ENCODE assay signal across 8 cellular contexts in the genomic region with DNA sequence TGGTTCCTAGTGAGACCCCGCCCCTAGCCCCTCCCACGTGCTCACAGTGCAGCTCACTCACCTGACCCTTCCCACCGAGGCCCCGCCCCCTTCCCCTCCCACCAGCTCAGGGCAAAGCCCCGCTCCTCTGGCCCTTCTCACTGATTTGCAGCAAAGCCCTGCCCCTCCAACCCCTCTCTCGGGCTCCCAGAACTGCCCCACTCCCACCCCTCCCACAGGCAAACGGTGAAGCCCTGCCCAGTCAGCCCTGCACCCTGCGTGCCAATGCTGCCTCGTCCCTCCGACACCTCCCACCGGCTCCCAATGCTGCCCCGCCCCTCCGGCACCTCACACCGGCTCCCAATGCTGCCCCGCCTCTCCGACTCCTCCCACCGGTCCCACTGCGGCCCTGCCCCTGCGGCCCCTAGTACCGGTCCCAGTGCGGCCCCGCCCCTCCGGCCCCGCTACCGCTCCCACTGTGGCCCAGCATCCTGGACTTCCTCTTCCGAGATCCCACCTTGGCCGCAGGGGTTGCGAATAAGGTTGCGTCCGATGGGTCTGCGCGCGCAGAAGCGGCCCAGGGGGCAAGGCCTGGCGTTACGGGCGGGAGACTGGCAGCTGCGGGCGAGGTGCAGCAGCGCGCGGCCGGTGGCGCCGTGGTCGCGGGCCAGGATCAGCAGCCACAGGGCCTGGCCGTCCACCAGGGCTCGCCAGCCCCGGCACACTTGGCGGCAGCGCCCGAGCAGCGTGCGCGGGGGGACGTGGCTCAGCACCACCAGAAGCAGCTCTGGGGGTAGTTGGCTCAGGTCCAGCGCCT. TPM values are rescaled to one million over a fixed set of nuclear protein-coding genes. Genes with fewer than 3 reads are reported as not detected.
DNase-seq lines count a peak whose midpoint lies in the region; ATAC-seq and TF ChIP-seq lines count a peak whose summit lies in the region.

No MANE protein-coding gene starts in this region.

- H3K36me3 Mint-ChIP-seq in T-cell = no peaks in the 10 kb centered on the region

- peaks cover 5 to 14% (median 9%) of the 10 kb centered on the region in 3 donors for H3K4me1 Mint-ChIP-seq in T-cell

- H3K9ac ChIP-seq in adipocyte (ENCODE audit: low read length) = peak overlapping the region; percentile 82

- intact Hi-C loops in left cardiac atrium (cut with DNase I) = no loop called here

- peaks cover 30% of the 10 kb centered on the region for H3K4me1 ChIP-seq in adipocyte (ENCODE audit: control insufficient read depth, insufficient read depth, low read length)
- peaks cover 0 to 31% (median 10%) of the 10 kb centered on the region in 4 donors for H3K4me1 ChIP-seq in tibial nerve

- CTCF ChIA-PET in T-cell (lab: Charles Lee) = interaction anchor here in 1 of 2 donors (0.5 kb wide), 1 partner anchor 35 kb away, joined by 4 read pairs; no protein-coding TSS in a partner anchor

- peak overlapping the region; percentile 64 to 73 (median 66) for H3K4me3 Mint-ChIP-seq in T-cell

- no peak for TF ChIP-seq CTCF in 22Rv1 (IDR thresholded peaks at IDR 0.05)
- no peak for TF ChIP-seq CTCF in tibial nerve (IDR thresholded peaks at IDR 0.05)

- H3K9me3 Mint-ChIP-seq in T-cell = no peaks in the 10 kb centered on the region

- WGBS in tibial nerve, 2 donors = 1% methylated on average over 48 to 52 of the region's 58 CpGs

- POLR2A ChIA-PET in T-cell (lab: Charles Lee) = interaction anchor here in 1 of 2 donors (0.7 kb wide), 1 partner anchor 449 kb away, joined by 3 read pairs; the partner anchor contains the start of gene TIMM50

- TF ChIP-seq EP300 in tibial nerve (IDR thresholded peaks at IDR 0.05) = no peak

- peaks cover 4% of the 10 kb centered on the region for H3K9me3 ChIP-seq in adipocyte (ENCODE audit: control insufficient read depth, low read length)
- no peaks in the 10 kb centered on the region for H3K9me3 ChIP-seq in tibial nerve

- peaks cover 4% of the 10 kb centered on the region in 2 donors for H3K27me3 Mint-ChIP-seq in T-cell

- no peak overlapping the region for H3K27ac Mint-ChIP-seq in T-cell

- ATAC-seq in GM19035 (IDR thresholded peaks at IDR 0.05; ENCODE audit: unreplicated experiment) = peak; percentile 87
- ATAC-seq in T-cell (replicated peaks in 1 of 4) = peak; percentile 86 to 90 (median 88)
- peak; percentile 91 to 99 for ATAC-seq in left cardiac atrium

- peak; percentile 95 for DNase-seq in M059J (ENCODE audit: low read depth)
- DNase-seq in T-cell = peak in 33 of 34 experiments; percentile 27 to 76 (median 55)
- peak; percentile 67 for DNase-seq in adipocyte (ENCODE audit: low read depth)
- peak; percentile 92 for DNase-seq in left cardiac atrium
- peak; percentile 52 for DNase-seq in pons (ENCODE audit: low spot score)
- peak; percentile 30 to 56 for DNase-seq in tibial nerve (ENCODE audit: low spot score in 2 of 2)

- H3K27ac ChIP-seq in 22Rv1 = peak overlapping the region; percentile 60
- peak overlapping the region; percentile 26 to 84 (median 54) for H3K27ac ChIP-seq in tibial nerve

- H3K36me3 ChIP-seq in adipocyte (ENCODE audit: control insufficient read depth, insufficient read depth, low read length, severe bottlenecking) (peaks cover 11% of the 10 kb centered on the region), tibial nerve (peaks cover 0 to 21% (median 0%) of the 10 kb centered on the region in 3 donors)

- no peak for TF ChIP-seq POLR2A in tibial nerve (IDR thresholded peaks at IDR 0.05)

- H3K27me3 ChIP-seq in adipocyte (replicated peaks; ENCODE audit: control insufficient read depth, insufficient read depth, low read length) (no peaks in the 10 kb centered on the region), tibial nerve (no peaks in the 10 kb centered on the region)

- H3K4me3 ChIP-seq in adipocyte (ENCODE audit: low read length) (peak overlapping the region; percentile 78), tibial nerve (peak overlapping the region; percentile 42 to 77 (median 51))

RNA-seq across cellular contexts. Expression of gene FBXO27, which starts 0.8 kb away (rescaled TPM):
- total RNA-seq in M059J (2014; rRNA removed; shearing (Covaris generic)) = 6.7 and 10.6 TPM in 2 replicates
- under 1 TPM in 3 of 5 donors, not detected in 2; 0.41 to 0.69 (median 0.66) TPM for total RNA-seq in T-cell
- total RNA-seq in left cardiac atrium = 10 to 100 TPM; 19.2 to 19.8 TPM
- 1 to 10 TPM; 3.6 to 8.0 (median 5.9) TPM for total RNA-seq in tibial nerve

RNA-seq across cellular contexts. Expression of gene ACP7, which starts 52.6 kb away (rescaled TPM):
- total RNA-seq in M059J (2014; rRNA removed; shearing (Covaris generic)) = 0.89 and 1.7 TPM in 2 replicates
- total RNA-seq in T-cell (under 1 TPM in 1 of 5 donors, not detected in 4; 0.19 TPM), left cardiac atrium (not detected), tibial nerve (1 to 10 TPM in 3 of 4 donors, under 1 TPM in 1; 0.90 to 3.1 (median 1.6) TPM)

RNA-seq across cellular contexts. Expression of gene FBXO17, which starts 56.0 kb away (rescaled TPM):
- 10.8 and 15.3 TPM in 2 replicates for total RNA-seq in M059J (2014; rRNA removed; shearing (Covaris generic))
- total RNA-seq in T-cell (under 1 TPM in 3 of 5 donors, not detected in 2; 0.18 to 0.46 (median 0.28) TPM), left cardiac atrium (1 to 10 TPM; 7.2 to 7.8 TPM), tibial nerve (10 to 100 TPM; 31.9 to 59.6 (median 54.0) TPM)

Comparison
In these comparisons a context has a peak if more than half of its experiments do, and no peak if none do; other contexts are left out.
1. Peak in every context shown above with its lines: DNase-seq, ATAC-seq, H3K4me3 ChIP-seq and H3K27ac ChIP-seq.
2. DNase-seq: peak in every context shown above with its lines; median percentile 95 in M059J; 92 in left cardiac atrium; 67 in adipocyte; 55 in T-cell; 52 in pons; 43 in tibial nerve.